Comparison of ENCODE assay signal across 15 cellular contexts in the genomic region with DNA sequence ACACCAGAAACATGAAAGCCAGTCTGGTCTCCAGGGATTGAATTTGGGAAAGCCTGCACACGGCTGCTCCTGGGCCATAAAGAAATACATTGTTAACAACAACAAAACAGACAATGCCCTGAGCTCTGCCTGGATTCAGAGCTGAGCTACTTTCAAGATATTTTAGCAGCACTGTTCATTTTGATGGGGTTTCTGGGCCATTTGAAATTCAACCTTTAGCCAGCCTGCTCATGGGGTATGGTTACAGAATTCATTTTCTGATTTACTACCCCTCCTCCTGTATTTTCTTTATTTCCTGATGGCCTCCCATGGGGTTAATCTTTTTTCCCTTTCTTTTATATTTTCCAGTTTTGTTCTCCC. TPM values are rescaled to one million over a fixed set of nuclear protein-coding genes. Genes with fewer than 3 reads are reported as not detected.
A peak's percentile ranks its signal among the peaks of the same experiment; 100 is the strongest.
DNase-seq lines count a peak whose midpoint lies in the region; ATAC-seq and TF ChIP-seq lines count a peak whose summit lies in the region.
"Had no signal": no experiment of that assay in that cellular context is flagged by ENCODE, and none has a peak within 500 bp of the region (broad histone marks: within the 10 kb centered on the region; RNA-seq: fewer than 3 reads in every experiment).

No MANE protein-coding gene starts in this region.

- H3K9ac ChIP-seq in neural progenitor cell: no peak overlapping the region

- in situ Hi-C loops in transverse colon (cut with MboI; ENCODE audit: low pct_ligation_motif_present in 1 of 4, low pct_unique_long_range_greater_than_20kb in 1 of 4, low sequenced_read_pairs in 3 of 4): loop anchor here in 3 of 4 donors (25.0 kb wide), 4 partner anchors 537 to 1412 kb away; no protein-coding TSS in a partner anchor

- no peak overlapping the region for H3K27ac Mint-ChIP-seq in neural progenitor cell
- H3K27ac Mint-ChIP-seq: activated CD4-positive, alpha-beta T cell treated with anti-CD3 and anti-CD28 coated beads for 36 hours; activated naive CD4-positive, alpha-beta T cell treated with anti-CD3 and anti-CD28 coated beads, Interleukin-2, amount 50 U/mL, for 72 hours; effector memory CD8-positive, alpha-beta T cell had no signal

- H3K27ac ChIP-seq in esophagus muscularis mucosa (replicated peaks in 1 of 4) (peak overlapping the region; percentile 94 to 97 (median 94)), neural progenitor cell (no peak overlapping the region), transverse colon (peak overlapping the region; percentile 12 to 98 (median 96))
- H3K27ac ChIP-seq: 22Rv1, C4-2B, cardiac muscle cell had no signal

- H3K9me3 ChIP-seq in esophagus muscularis mucosa (no peaks in the 10 kb centered on the region), neural progenitor cell (ENCODE audit: low read depth) (no peaks in the 10 kb centered on the region), transverse colon (no peaks in the 10 kb centered on the region)

- H3K4me1 Mint-ChIP-seq in neural progenitor cell: peaks cover 80% of the 10 kb centered on the region
- H3K4me1 Mint-ChIP-seq: activated CD4-positive, alpha-beta T cell treated with anti-CD3 and anti-CD28 coated beads for 36 hours had no signal

- H3K4me2 ChIP-seq in neural progenitor cell: peak overlapping the region; percentile 98

- peak; percentile 1 for DNase-seq in activated CD8-positive, alpha-beta memory T cell treated with anti-CD3 and anti-CD28 coated beads for 24 hours
- no peak for DNase-seq in activated CD8-positive, alpha-beta memory T cell treated with anti-CD3 and anti-CD28 coated beads, Interleukin-2, amount 50 U/mL, for 4 hours
- DNase-seq in esophagus muscularis mucosa (ENCODE audit: extremely low spot score): no peak
- peak; percentile 62 for DNase-seq in neural progenitor cell (ENCODE audit: low spot score)
- no peak for DNase-seq in transverse colon
- no peak for DNase-seq in HK-2 (ENCODE audit: unreplicated experiment)
- no peak for DNase-seq in NCI-H69 (lab: John Stamatoyannopoulos, UW)
- DNase-seq: activated CD4-positive, alpha-beta T cell treated with anti-CD3 and anti-CD28 coated beads for 36 hours; effector memory CD8-positive, alpha-beta T cell; NCI-H446 had no signal

- ATAC-seq in GM19397 (IDR thresholded peaks at IDR 0.05; ENCODE audit: unreplicated experiment): no peak
- ATAC-seq: activated CD4-positive, alpha-beta T cell treated with anti-CD3 and anti-CD28 coated beads for 36 hours; activated naive CD4-positive, alpha-beta T cell treated with anti-CD3 and anti-CD28 coated beads, Interleukin-2, amount 50 U/mL, for 72 hours; effector memory CD8-positive, alpha-beta T cell had no signal

- peaks cover 30% of the 10 kb centered on the region for H3K27me3 Mint-ChIP-seq in neural progenitor cell (ENCODE audit: insufficient read depth, low read depth)

- peaks cover 17 to 100% (median 89%) of the 10 kb centered on the region in 4 donors for H3K4me1 ChIP-seq in esophagus muscularis mucosa
- peaks cover 93% of the 10 kb centered on the region for H3K4me1 ChIP-seq in neural progenitor cell
- H3K4me1 ChIP-seq in transverse colon: peaks cover 0 to 44% (median 23%) of the 10 kb centered on the region in 4 donors

- H3K27me3 ChIP-seq in esophagus muscularis mucosa (peaks cover 0 to 17% (median 0%) of the 10 kb centered on the region in 4 donors), neural progenitor cell (peaks cover 58% of the 10 kb centered on the region), transverse colon (peaks cover 42% of the 10 kb centered on the region)

- TF ChIP-seq CTCF in esophagus muscularis mucosa (IDR thresholded peaks at IDR 0.05): no peak
- no peak for TF ChIP-seq CTCF in neural progenitor cell (IDR thresholded peaks at IDR 0.05)
- no peak for TF ChIP-seq CTCF in transverse colon (IDR thresholded peaks at IDR 0.05)

- H3K9me3 Mint-ChIP-seq in neural progenitor cell: no peaks in the 10 kb centered on the region
- H3K9me3 Mint-ChIP-seq: effector memory CD8-positive, alpha-beta T cell had no signal

- peak overlapping the region; percentile 73 for H3K4me3 Mint-ChIP-seq in neural progenitor cell
- H3K4me3 Mint-ChIP-seq: activated CD4-positive, alpha-beta T cell treated with anti-CD3 and anti-CD28 coated beads for 36 hours; effector memory CD8-positive, alpha-beta T cell had no signal

- no peak overlapping the region for H2AFZ ChIP-seq in neural progenitor cell (replicated peaks)

- H3K36me3 ChIP-seq in esophagus muscularis mucosa: no peaks in the 10 kb centered on the region
- H3K36me3 ChIP-seq in neural progenitor cell: no peaks in the 10 kb centered on the region
- H3K36me3 ChIP-seq in transverse colon: no peaks in the 10 kb centered on the region
- H3K36me3 ChIP-seq: cardiac muscle cell had no signal

- TF ChIP-seq EP300 in esophagus muscularis mucosa (IDR thresholded peaks at IDR 0.05): no peak
- no peak for TF ChIP-seq EP300 in transverse colon (IDR thresholded peaks at IDR 0.05; ENCODE audit: low read depth)

- peaks cover 73% of the 10 kb centered on the region for H3K79me2 ChIP-seq in neural progenitor cell (ENCODE audit: low read depth)

- TF ChIP-seq POLR2A in esophagus muscularis mucosa (IDR thresholded peaks at IDR 0.05; ENCODE audit: low read depth) (no peak), transverse colon (IDR thresholded peaks at IDR 0.05) (no peak)

- peak overlapping the region in 3 of 4 donors; percentile 8 to 82 (median 14) for H3K4me3 ChIP-seq in esophagus muscularis mucosa
- peak overlapping the region; percentile 7 for H3K4me3 ChIP-seq in neural progenitor cell
- no peak overlapping the region for H3K4me3 ChIP-seq in transverse colon
- H3K4me3 ChIP-seq: cardiac muscle cell had no signal

- peaks cover 2% of the 10 kb centered on the region for H3K36me3 Mint-ChIP-seq in neural progenitor cell

- H4K20me1 ChIP-seq in neural progenitor cell (ENCODE audit: low read depth): peaks cover 91% of the 10 kb centered on the region

- H3F3A ChIP-seq in neural progenitor cell (ENCODE audit: low read depth): peaks cover 90% of the 10 kb centered on the region

- WGBS in esophagus muscularis mucosa: 0% methylated on average over 1 of the region's 1 CpG
- 35% methylated on average over 1 of the region's 1 CpG; no CpG with 5 or more reads in 1 of the 2 donors for WGBS in transverse colon (ENCODE audit: low coverage in 1 of 2), 2 donors

- intact Hi-C loops in esophagus muscularis mucosa (cut with DNase I): loop anchor here (5.0 to 10.0 kb wide), 3 partner anchors 77 to 1085 kb away; no protein-coding TSS in a partner anchor
- intact Hi-C loops in transverse colon (cut with DNase I; ENCODE audit: low total_unique reads): no loop called here

RNA-seq across cellular contexts. Expression of gene NR2F2, which starts 19.4 kb away (rescaled TPM):
- total RNA-seq in esophagus muscularis mucosa: 100 to 1,000 TPM in 2 of 4 donors, 10 to 100 TPM in 2; 42.7 to 131 (median 83.6) TPM
- 24.6 and 32.1 TPM in 2 replicates for total RNA-seq in neural progenitor cell (ENCODE audit: low replicate concordance)
- total RNA-seq in transverse colon: 10 to 100 TPM; 11.3 to 29.5 (median 18.4) TPM
- total RNA-seq: activated CD4-positive, alpha-beta T cell treated with anti-CD3 and anti-CD28 coated beads for 36 hours; activated naive CD4-positive, alpha-beta T cell treated with anti-CD3 and anti-CD28 coated beads, Interleukin-2, amount 50 U/mL, for 72 hours had no signal

Comparison
In these comparisons a context has a peak if more than half of its experiments do, and no peak if none do; other contexts are left out.
1. DNase-seq: peak in activated CD8-positive, alpha-beta memory T cell treated with anti-CD3 and anti-CD28 coated beads for 24 hours (single experiment) and neural progenitor cell (single experiment); none in activated CD8-positive, alpha-beta memory T cell treated with anti-CD3 and anti-CD28 coated beads, Interleukin-2, amount 50 U/mL, for 4 hours (single experiment), esophagus muscularis mucosa (single experiment), transverse colon (single experiment), HK-2 (single experiment) and NCI-H69 (single experiment).
2. H3K4me3 ChIP-seq: peak in esophagus muscularis mucosa (3 of 4) and neural progenitor cell (single experiment); none in transverse colon (0 of 4).